In the genomic region with DNA sequence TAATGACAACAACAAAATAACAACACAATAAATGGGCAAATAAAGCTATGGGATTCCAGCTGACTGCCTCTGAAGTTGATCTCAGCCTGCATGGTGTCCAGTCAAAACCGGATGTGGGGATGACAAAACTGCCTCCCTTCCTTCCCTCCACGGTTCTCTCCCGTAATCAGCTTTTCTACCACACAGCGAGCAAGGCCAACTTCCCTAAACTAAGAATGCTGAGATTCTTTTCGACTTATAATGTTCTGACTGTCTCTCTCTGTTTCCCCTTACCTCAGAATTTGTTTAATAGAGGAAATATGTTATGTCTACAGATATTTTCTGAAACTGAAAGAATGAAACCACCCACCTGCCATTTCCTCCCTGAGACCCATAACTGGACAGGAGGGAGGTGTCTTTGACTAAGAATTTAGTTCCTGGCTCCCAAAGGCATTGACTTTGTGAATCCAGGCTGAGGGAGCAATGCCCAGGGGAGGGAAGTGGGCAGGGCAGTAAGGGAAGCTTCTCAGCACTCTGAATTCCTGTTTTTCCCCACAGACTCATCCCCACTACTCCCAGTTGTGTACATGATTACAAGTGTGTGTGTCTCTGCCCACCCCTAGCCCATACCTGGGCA, we compare ENCODE assay signal across 8 cellular contexts. TPM values are rescaled to one million over a fixed set of nuclear protein-coding genes. Genes with fewer than 3 reads are reported as not detected.
DNase-seq lines count a peak whose midpoint lies in the region; ATAC-seq and TF ChIP-seq lines count a peak whose summit lies in the region.

No MANE protein-coding gene starts in this region.

- H3K9me3 ChIP-seq in SJCRH30 (replicated peaks) (no peaks in the 10 kb centered on the region), BE2C (no peaks in the 10 kb centered on the region)

- TF ChIP-seq CTCF in BE2C (IDR thresholded peaks at IDR 0.05; ENCODE audit: low read depth, low read length): no peak

- peak overlapping the region; percentile 98 for H3K27ac Mint-ChIP-seq in activated naive CD4-positive, alpha-beta T cell treated with anti-CD3 and anti-CD28 coated beads, Interleukin-2, amount 50 U/mL, for 24 hours

- peak; percentile 82 for ATAC-seq in HG03066 (IDR thresholded peaks at IDR 0.05; ENCODE audit: low read depth, unreplicated experiment)

- H3K4me3 Mint-ChIP-seq in activated naive CD4-positive, alpha-beta T cell treated with anti-CD3 and anti-CD28 coated beads, Interleukin-2, amount 50 U/mL, for 24 hours: peak overlapping the region; percentile 91

- peaks cover 19% of the 10 kb centered on the region for H3K36me3 Mint-ChIP-seq in activated naive CD4-positive, alpha-beta T cell treated with anti-CD3 and anti-CD28 coated beads, Interleukin-2, amount 50 U/mL, for 24 hours

- H3K27me3 Mint-ChIP-seq in activated naive CD4-positive, alpha-beta T cell treated with anti-CD3 and anti-CD28 coated beads, Interleukin-2, amount 50 U/mL, for 24 hours: no peaks in the 10 kb centered on the region

- H3K4me1 Mint-ChIP-seq in activated naive CD4-positive, alpha-beta T cell treated with anti-CD3 and anti-CD28 coated beads, Interleukin-2, amount 50 U/mL, for 24 hours: peaks cover 46% of the 10 kb centered on the region

- H3K27ac ChIP-seq in SJCRH30: no peak overlapping the region

- H3K9me3 Mint-ChIP-seq in activated naive CD4-positive, alpha-beta T cell treated with anti-CD3 and anti-CD28 coated beads, Interleukin-2, amount 50 U/mL, for 24 hours: peaks cover 8% of the 10 kb centered on the region

- H3K4me3 ChIP-seq in SJCRH30 (peak overlapping the region; percentile 32), BE2C (ENCODE audit: low read depth, low read length) (no peak overlapping the region)

- H3K27me3 ChIP-seq in SJCRH30 (no peaks in the 10 kb centered on the region), BE2C (no peaks in the 10 kb centered on the region)

- DNase-seq in activated naive CD4-positive, alpha-beta T cell (lab: John Stamatoyannopoulos, UW): no peak
- peak in 1 of 2 experiments; percentile 24 for DNase-seq in SJCRH30
- DNase-seq in fibroblast of peridontal ligament (ENCODE audit: extremely low read depth): peak; percentile 49
- DNase-seq in putamen (ENCODE audit: low spot score): peak; percentile 42
- no peak for DNase-seq in BE2C
- no peak for DNase-seq in COR-L47 (lab: John Stamatoyannopoulos, UW)

- H3K36me3 ChIP-seq in SJCRH30 (no peaks in the 10 kb centered on the region), BE2C (no peaks in the 10 kb centered on the region)

- no peaks in the 10 kb centered on the region for H3K4me1 ChIP-seq in SJCRH30
- H3K4me1 ChIP-seq in BE2C: no peaks in the 10 kb centered on the region

RNA-seq across cellular contexts. Expression of gene TLR1, which starts 1.0 kb away (rescaled TPM):
- 0.53 and 0.61 TPM in 2 replicates for total RNA-seq in SJCRH30 (2014; rRNA removed; shearing (Covaris generic))
- not detected for polyA plus RNA-seq in BE2C (2012; ENCODE audit: insufficient read depth, insufficient read length, low read depth)

RNA-seq across cellular contexts. Expression of gene TLR10, which starts 22.8 kb away (rescaled TPM):
- total RNA-seq in SJCRH30 (2014; rRNA removed; shearing (Covaris generic)): not detected in 2 replicates
- not detected for polyA plus RNA-seq in BE2C (2012; ENCODE audit: insufficient read depth, insufficient read length, low read depth)

RNA-seq across cellular contexts. Expression of gene TLR6, which starts 51.0 kb away (rescaled TPM):
- 0.20 and 0.51 TPM in 2 replicates for total RNA-seq in SJCRH30 (2014; rRNA removed; shearing (Covaris generic))
- not detected for polyA plus RNA-seq in BE2C (2012; ENCODE audit: insufficient read depth, insufficient read length, low read depth)

Comparison
In these comparisons a context has a peak if more than half of its experiments do, and no peak if none do; other contexts are left out.
1. DNase-seq: peak in fibroblast of peridontal ligament (single experiment) and putamen (single experiment); none in activated naive CD4-positive, alpha-beta T cell (0 of 4), BE2C (single experiment) and COR-L47 (single experiment).